In the genomic region with DNA sequence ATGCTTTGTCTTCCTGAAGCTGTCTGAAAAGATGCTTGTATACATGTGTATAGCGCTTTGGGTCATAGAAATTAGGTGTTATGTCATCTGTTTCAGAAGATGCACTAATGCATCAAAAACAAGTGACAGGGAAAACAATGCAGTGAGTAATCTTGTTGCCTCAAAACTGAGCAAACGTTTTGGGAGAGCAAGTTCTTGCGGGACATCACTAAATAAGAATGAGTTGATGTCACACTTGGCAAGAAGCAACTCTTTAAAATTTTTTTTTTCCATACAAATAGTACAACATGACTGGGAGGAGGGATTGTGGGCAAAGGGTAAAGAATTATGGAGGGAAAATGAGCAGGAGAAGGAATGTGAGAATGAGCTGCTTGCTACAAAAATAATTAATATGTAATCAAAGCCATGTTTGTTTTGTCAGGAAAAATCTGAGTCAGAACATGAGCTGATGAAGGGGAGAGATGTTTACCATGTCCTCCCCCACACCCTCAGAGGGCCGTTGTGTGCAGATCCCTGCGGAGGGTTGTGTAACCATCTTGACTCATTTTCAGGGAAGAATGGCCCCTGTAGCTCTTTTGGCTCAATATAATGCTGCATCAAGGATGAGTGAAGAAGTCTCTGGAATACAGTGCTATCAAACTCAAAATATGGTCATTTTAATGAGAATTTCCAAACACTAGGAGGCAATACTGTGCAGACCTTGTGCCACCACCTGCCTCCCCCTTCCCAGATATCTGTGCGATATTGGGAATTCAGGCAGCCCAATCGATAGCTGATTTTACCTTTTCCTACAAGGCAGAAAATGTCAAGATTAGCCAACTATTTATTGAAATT, we compare ENCODE assay signal across 8 cellular contexts. TPM values are rescaled to one million over a fixed set of nuclear protein-coding genes. Genes with fewer than 3 reads are reported as not detected.
DNase-seq lines count a peak whose midpoint lies in the region; ATAC-seq, FAIRE-seq and TF ChIP-seq lines count a peak whose summit lies in the region.

No MANE protein-coding gene starts in this region.

- in situ Hi-C loops in SK-MEL-5 (cut with HindIII; ENCODE audit: low pct_unique_long_range_greater_than_20kb, low sequenced_read_pairs) = no loop called here

- DNase-seq in H54 (ENCODE audit: insufficient read length, low spot score) (peak; percentile 57), SK-MEL-5 (ENCODE audit: low read depth, low spot score) (peak; percentile 46), Right ventricle myocardium superior (peak; percentile 59), spleen (no peak), cerebellum (ENCODE audit: low spot score) (no peak), RPMI8226 (no peak)
- DNase-seq in activated CD4-positive, alpha-beta T cell treated with anti-CD3 and anti-CD28 coated beads for 1 hour = no peak

- WGBS in spleen, 5 donors = 71 to 82% (median 76%) methylated on average over 7 of the region's 7 CpGs

- H3K4me1 ChIP-seq in spleen = peaks cover 0 to 30% (median 5%) of the 10 kb centered on the region in 6 donors

- intact Hi-C loops in Right ventricle myocardium superior (cut with DNase I) (no loop called here), spleen (cut with DNase I; ENCODE audit: low total_unique reads) (no loop called here)

- no peak for TF ChIP-seq POLR2A in H54 (IDR thresholded peaks at IDR 0.05; ENCODE audit: low read depth, low read length)
- TF ChIP-seq POLR2A in spleen (IDR thresholded peaks at IDR 0.05) = no peak

- no peaks in the 10 kb centered on the region for H3K27me3 ChIP-seq in spleen (replicated peaks in 1 of 7)

- peak; percentile 97 for FAIRE-seq in H54 (lab: Jason Lieb, UNC)

- peak overlapping the region in 6 of 8 donors; percentile 34 to 63 (median 40) for H3K27ac ChIP-seq in spleen

- no peak overlapping the region for H3K4me3 ChIP-seq in spleen

- H3K36me3 ChIP-seq in spleen = peaks cover 0 to 5% (median 0%) of the 10 kb centered on the region in 6 donors

- H3K9me3 ChIP-seq in spleen = no peaks in the 10 kb centered on the region

- ATAC-seq in Right ventricle myocardium superior (ENCODE audit: poor library complexity) (peak; percentile 95), GM19452 (IDR thresholded peaks at IDR 0.05; ENCODE audit: unreplicated experiment) (no peak)

- no peak for TF ChIP-seq CTCF in spleen (IDR thresholded peaks at IDR 0.05 in 8 of 11, conservative IDR thresholded peaks at IDR 0.05 in 3 of 11)

RNA-seq across cellular contexts. Expression of a gene that starts 41.4 kb away (rescaled TPM):
- 13.2 and 17.2 TPM in 2 replicates for total RNA-seq in SK-MEL-5 (2014; rRNA removed; shearing (Covaris generic))
- 33.0 and 34.2 TPM in 2 replicates for polyA plus RNA-seq in SK-MEL-5 (2015; cell fraction: cytosol; rRNA removed)
- 25.0 and 28.9 TPM in 2 replicates for polyA plus RNA-seq in SK-MEL-5 (2015; cell fraction: nucleus; rRNA removed)
- total RNA-seq in Right ventricle myocardium superior (7.8 TPM), spleen (10 to 100 TPM; 14.0 to 25.9 (median 18.6) TPM), cerebellum (25.7 TPM)
- polyA plus RNA-seq in spleen = 1 to 10 TPM; 3.3 to 5.4 (median 3.6) TPM

RNA-seq across cellular contexts. Expression of a gene that starts 48.2 kb away (rescaled TPM):
- total RNA-seq in SK-MEL-5 (2014; rRNA removed; shearing (Covaris generic)) = 13.6 and 14.9 TPM in 2 replicates
- 30.9 and 34.9 TPM in 2 replicates for polyA plus RNA-seq in SK-MEL-5 (2015; cell fraction: cytosol; rRNA removed)
- 22.4 and 23.2 TPM in 2 replicates for polyA plus RNA-seq in SK-MEL-5 (2015; cell fraction: nucleus; rRNA removed)
- total RNA-seq in Right ventricle myocardium superior = 7.9 TPM
- total RNA-seq in spleen = 10 to 100 TPM in 6 of 7 donors, 1 to 10 TPM in 1; 9.6 to 25.7 (median 17.9) TPM
- 1 to 10 TPM; 1.8 to 5.9 (median 2.6) TPM for polyA plus RNA-seq in spleen
- total RNA-seq in cerebellum = 2.4 TPM

Comparison
In these comparisons a context has a peak if more than half of its experiments do, and no peak if none do; other contexts are left out.
1. DNase-seq: peak in H54 (single experiment), SK-MEL-5 (single experiment) and Right ventricle myocardium superior (single experiment); none in spleen (single experiment), cerebellum (single experiment), RPMI8226 (single experiment) and activated CD4-positive, alpha-beta T cell treated with anti-CD3 and anti-CD28 coated beads for 1 hour (single experiment).